In genomic region chr9:115090486-115090885, GRCh38 we compare ENCODE assay signal across 26 cellular contexts. TPM values are rescaled to one million over a fixed set of nuclear protein-coding genes. Genes with fewer than 3 reads are reported as not detected.
DNase-seq lines count a peak whose midpoint lies in the region; ATAC-seq and TF ChIP-seq lines count a peak whose summit lies in the region.
"Had no signal": no experiment of that assay in that cellular context is flagged by ENCODE, and none has a peak within 500 bp of the region (broad histone marks: within the 10 kb centered on the region; RNA-seq: fewer than 3 reads in every experiment).

No MANE protein-coding gene starts in this region.

- no peak overlapping the region for H3K9ac ChIP-seq in mammary epithelial cell (ENCODE audit: insufficient read depth, low read length)
- no peak overlapping the region for H3K9ac ChIP-seq in MM.1S (ENCODE audit: low read length)
- H3K9ac ChIP-seq: BLaER1 had no signal

- no peaks in the 10 kb centered on the region for H3K9me2 ChIP-seq in MM.1S (replicated peaks; ENCODE audit: insufficient read depth, low read length)

- H3K27me3 Mint-ChIP-seq in MCF 10A (ENCODE audit: insufficient read depth, unreplicated experiment), result no peaks in the 10 kb centered on the region
- peaks cover 24% of the 10 kb centered on the region for H3K27me3 Mint-ChIP-seq in WTC11 (ENCODE audit: low read depth)

- no peaks in the 10 kb centered on the region for H3K4me1 Mint-ChIP-seq in MCF 10A (ENCODE audit: insufficient read depth, unreplicated experiment)
- peaks cover 17% of the 10 kb centered on the region for H3K4me1 Mint-ChIP-seq in WTC11
- H3K4me1 Mint-ChIP-seq: CD14-positive monocyte; CD4-positive, alpha-beta memory T cell; CD4-positive, CD25-positive, alpha-beta regulatory T cell; CD8-positive, alpha-beta memory T cell had no signal

- no peak overlapping the region for H2AFZ ChIP-seq in mammary epithelial cell (ENCODE audit: low read depth, low read length)
- H2AFZ ChIP-seq in MM.1S (ENCODE audit: low read length), result no peak overlapping the region

- H3K27ac Mint-ChIP-seq in MCF 10A (ENCODE audit: low read depth, unreplicated experiment) (no peak overlapping the region), WTC11 (no peak overlapping the region)
- H3K27ac Mint-ChIP-seq: CD14-positive monocyte; CD4-positive, alpha-beta memory T cell; CD4-positive, CD25-positive, alpha-beta regulatory T cell; CD8-positive, alpha-beta memory T cell had no signal

- BruUV-seq in mammary epithelial cell (replicated peaks; lab: Mats Ljungman, UMichigan), result TSS peak; percentile 33
- BruUV-seq in MCF 10A (replicated peaks; lab: Mats Ljungman, UMichigan), result no TSS peak

- CTCF ChIA-PET in mammary epithelial cell (lab: Charles Lee; ENCODE audit: low non-redundant PET) (no interaction called here), MCF 10A (lab: Yijun Ruan, JAX) (interaction anchor here (0.6 kb wide), 3 partner anchors 14 to 1452 kb away, joined by 3 read pairs; no protein-coding TSS in a partner anchor), WTC11 (lab: Charles Lee) (no interaction called here), GM10248 (lab: Yijun Ruan, JAX) (interaction anchor here (1.1 to 1.4 kb wide), 2 partner anchors 22 to 433 kb away, joined by 3 read pairs; no protein-coding TSS in a partner anchor)

- H3K79me2 ChIP-seq in mammary epithelial cell (ENCODE audit: insufficient read depth, low read length) (no peaks in the 10 kb centered on the region), MM.1S (ENCODE audit: low read length) (no peaks in the 10 kb centered on the region)

- no peaks in the 10 kb centered on the region for H3F3A ChIP-seq in MM.1S (ENCODE audit: insufficient read depth, low read length)

- intact Hi-C loops in mammary epithelial cell (cut with micrococcal nuclease), result no loop called here
- intact Hi-C loops in MCF 10A (cut with micrococcal nuclease), result no loop called here
- intact Hi-C loops in sigmoid colon (cut with DNase I), result no loop called here

- H3K4me2 ChIP-seq in mammary epithelial cell (ENCODE audit: insufficient read depth, low read depth, low read length) (no peak overlapping the region), MM.1S (ENCODE audit: low read depth, low read length) (no peak overlapping the region)
- H3K4me2 ChIP-seq: BLaER1 had no signal

- WGBS in mammary epithelial cell (ENCODE audit: low coverage, missing lambda C conversion rate), result 100% methylated on average over 2 of the region's 9 CpGs
- 92 to 95% methylated on average over 9 of the region's 9 CpGs for WGBS in sigmoid colon, 2 donors

- H3K9me3 Mint-ChIP-seq in MCF 10A (ENCODE audit: unreplicated experiment), result no peaks in the 10 kb centered on the region
- H3K9me3 Mint-ChIP-seq in WTC11, result no peaks in the 10 kb centered on the region

- no peaks in the 10 kb centered on the region for H3K36me3 ChIP-seq in mammary epithelial cell (ENCODE audit: insufficient read depth, low read length)
- H3K36me3 ChIP-seq in sigmoid colon, result peaks cover 8 to 58% (median 39%) of the 10 kb centered on the region in 4 donors
- H3K36me3 ChIP-seq in MM.1S (replicated peaks; ENCODE audit: insufficient read depth, low read length), result no peaks in the 10 kb centered on the region
- H3K36me3 ChIP-seq: BE2C, BLaER1 had no signal

- no peak for TF ChIP-seq EP300 in sigmoid colon (IDR thresholded peaks at IDR 0.05)

- H3K36me3 Mint-ChIP-seq in MCF 10A (ENCODE audit: insufficient read depth, unreplicated experiment), result peaks cover 7% of the 10 kb centered on the region
- no peaks in the 10 kb centered on the region for H3K36me3 Mint-ChIP-seq in WTC11
- H3K36me3 Mint-ChIP-seq: CD14-positive monocyte; CD4-positive, alpha-beta memory T cell; CD4-positive, CD25-positive, alpha-beta regulatory T cell; CD8-positive, alpha-beta memory T cell had no signal

- dilution Hi-C loops in mammary epithelial cell (cut with HindIII; ENCODE audit: low sequenced_read_pairs), result no loop called here

- no peak for DNase-seq in mammary epithelial cell
- no peak for DNase-seq in MCF 10A (ENCODE audit: unreplicated experiment)
- DNase-seq in HT-29 (ENCODE audit: low spot score), result peak; percentile 11
- no peak for DNase-seq in WTC11 (ENCODE audit: low spot score)
- DNase-seq in sigmoid colon, result no peak
- DNase-seq in NAMALWA (ENCODE audit: low spot score), result no peak
- no peak for DNase-seq in MM.1S
- no peak for DNase-seq in GM10248 (ENCODE audit: extremely low spot score)
- DNase-seq: 8988T; ACHN; BE2C; C1 segment of cervical spinal cord; CD4-positive, alpha-beta memory T cell; CD4-positive, CD25-positive, alpha-beta regulatory T cell; CD8-positive, alpha-beta memory T cell; COR-L47; DMS 273 treated with DMSO at 0.1 percent for 48 hours; DMS153; DMS53; DMS79; DND-41; EL; GDM1 had no signal

- TF ChIP-seq POLR2A in sigmoid colon (IDR thresholded peaks at IDR 0.05), result no peak

- H3K27ac ChIP-seq in mammary epithelial cell (ENCODE audit: insufficient read depth, low read depth, low read length), result no peak overlapping the region
- H3K27ac ChIP-seq in sigmoid colon, result peak overlapping the region in 3 of 4 donors; percentile 57 to 74 (median 63)
- no peak overlapping the region for H3K27ac ChIP-seq in MM.1S (ENCODE audit: low read length)
- H3K27ac ChIP-seq: BLaER1 had no signal

- TF ChIP-seq CTCF in mammary epithelial cell (conservative IDR thresholded peaks at IDR 0.05 in 1 of 2, IDR thresholded peaks at IDR 0.05 in 1 of 2; ENCODE audit: extremely low read depth in 1 of 2, insufficient read depth in 1 of 2, low read depth in 1 of 2, low read length in 2 of 2) (no peak), MCF 10A (IDR thresholded peaks at IDR 0.05; ENCODE audit: unreplicated experiment) (no peak), WTC11 (IDR thresholded peaks at IDR 0.05) (no peak), sigmoid colon (IDR thresholded peaks at IDR 0.05) (no peak), MM.1S (IDR thresholded peaks at IDR 0.05; ENCODE audit: low read length) (no peak), GM10248 (IDR thresholded peaks at IDR 0.05; ENCODE audit: control extremely low read depth, extremely low read depth, low read depth, missing control alignments) (no peak)

- no peaks in the 10 kb centered on the region for H3K27me3 ChIP-seq in mammary epithelial cell (ENCODE audit: insufficient read depth, low read length)
- no peaks in the 10 kb centered on the region for H3K27me3 ChIP-seq in sigmoid colon
- no peaks in the 10 kb centered on the region for H3K27me3 ChIP-seq in MM.1S (replicated peaks; ENCODE audit: insufficient read depth, low read length)
- H3K27me3 ChIP-seq: BE2C, BLaER1 had no signal

- in situ Hi-C loops in mammary epithelial cell (cut with MboI; ENCODE audit: low sequenced_read_pairs in 2 of 2), result no loop called here

- H3K4me3 ChIP-seq in mammary epithelial cell (replicated peaks in 1 of 3; ENCODE audit: insufficient read depth in 1 of 3, low read depth in 2 of 3, low read length in 3 of 3) (no peak overlapping the region), sigmoid colon (no peak overlapping the region), MM.1S (ENCODE audit: low read length) (no peak overlapping the region)
- H3K4me3 ChIP-seq: BLaER1 had no signal

- H3K4me1 ChIP-seq in mammary epithelial cell (ENCODE audit: insufficient read depth, low read length) (peaks cover 8% of the 10 kb centered on the region), sigmoid colon (peaks cover 0 to 85% (median 72%) of the 10 kb centered on the region in 4 donors), MM.1S (ENCODE audit: low read length) (no peaks in the 10 kb centered on the region)
- H3K4me1 ChIP-seq: BE2C, BLaER1 had no signal

- H4K20me1 ChIP-seq in mammary epithelial cell (ENCODE audit: insufficient read depth, low read length) (no peaks in the 10 kb centered on the region), MM.1S (ENCODE audit: insufficient read depth, low read length) (no peaks in the 10 kb centered on the region)
- H4K20me1 ChIP-seq: BLaER1 had no signal

- POLR2A ChIA-PET in MCF 10A (lab: Yijun Ruan, JAX), result interaction anchor here (0.6 to 1.5 kb wide), 3 partner anchors 14 to 198 kb away, joined by 3 to 5 read pairs (median 3); no protein-coding TSS in a partner anchor
- POLR2A ChIA-PET in WTC11 (lab: Charles Lee), result no interaction called here
- POLR2A ChIA-PET in GM10248 (lab: Yijun Ruan, JAX), result no interaction called here

- H3K9me3 ChIP-seq in mammary epithelial cell (replicated peaks; ENCODE audit: insufficient read depth, low read length) (no peaks in the 10 kb centered on the region), sigmoid colon (no peaks in the 10 kb centered on the region), MM.1S (replicated peaks; ENCODE audit: insufficient read depth, low read length) (no peaks in the 10 kb centered on the region)
- H3K9me3 ChIP-seq: BE2C, BLaER1 had no signal

- H3K4me3 Mint-ChIP-seq in MCF 10A (ENCODE audit: unreplicated experiment) (no peak overlapping the region), WTC11 (no peak overlapping the region)
- H3K4me3 Mint-ChIP-seq: CD14-positive monocyte; CD4-positive, alpha-beta memory T cell; CD4-positive, CD25-positive, alpha-beta regulatory T cell; CD8-positive, alpha-beta memory T cell had no signal

- ATAC-seq in WTC11, result 0 out of 2 replicates have a peak, but pooled peaks have one; percentile 18

TF ChIP-seq in WTC11, 78 proteins besides CTCF, POLR2A, EP300 and RAD21 (continues in another document):
- TF ChIP-seq NR2C2 (CRISPR knock-in tag; IDR thresholded peaks at IDR 0.05), result no peak

RNA-seq across cellular contexts. Expression of gene TNC, which starts 27.5 kb away (rescaled TPM):
- 100 to 1,000 TPM in 1 of 2 donors, 10 to 100 TPM in 1; 85.8 to 178 TPM for total RNA-seq in mammary epithelial cell
- 22.2 TPM for polyA plus RNA-seq in mammary epithelial cell
- 48.1 TPM for polyA minus RNA-seq in mammary epithelial cell
- total RNA-seq in MCF 10A (2022), result 49.8 and 82.4 TPM in 2 replicates
- total RNA-seq in HT-29 (2014; rRNA removed; shearing (Covaris generic)), result 0.46 and 1.3 TPM in 2 replicates
- total RNA-seq in WTC11 (2021), result 3.3 to 4.5 TPM (median 3.6 TPM) in 3 replicates
- 100 to 1,000 TPM; 127 to 742 (median 590) TPM for total RNA-seq in sigmoid colon
- polyA plus RNA-seq in sigmoid colon, result 10 to 100 TPM in 1 of 3 donors, 1 to 10 TPM in 1, under 1 TPM in 1; 0.69 to 37.8 (median 1.2) TPM
- total RNA-seq: CD4-positive, alpha-beta memory T cell; CD4-positive, CD25-positive, alpha-beta regulatory T cell; G401 had no signal
- polyA plus RNA-seq: CD4-positive, alpha-beta memory T cell; CD4-positive, CD25-positive, alpha-beta regulatory T cell; CD8-positive, alpha-beta memory T cell had no signal

Comparison
In these comparisons a context has a peak if more than half of its experiments do, and no peak if none do; other contexts are left out.
1. CTCF ChIA-PET loops: an anchor here in MCF 10A (0.6 kb wide) and GM10248 (1.1 to 1.4 kb wide); none called in mammary epithelial cell and WTC11.
2. H3K27ac ChIP-seq: peak in sigmoid colon (3 of 4); none in mammary epithelial cell (single experiment) and MM.1S (single experiment).